26 cellular contexts compared by ENCODE assay signal in the genomic region with DNA sequence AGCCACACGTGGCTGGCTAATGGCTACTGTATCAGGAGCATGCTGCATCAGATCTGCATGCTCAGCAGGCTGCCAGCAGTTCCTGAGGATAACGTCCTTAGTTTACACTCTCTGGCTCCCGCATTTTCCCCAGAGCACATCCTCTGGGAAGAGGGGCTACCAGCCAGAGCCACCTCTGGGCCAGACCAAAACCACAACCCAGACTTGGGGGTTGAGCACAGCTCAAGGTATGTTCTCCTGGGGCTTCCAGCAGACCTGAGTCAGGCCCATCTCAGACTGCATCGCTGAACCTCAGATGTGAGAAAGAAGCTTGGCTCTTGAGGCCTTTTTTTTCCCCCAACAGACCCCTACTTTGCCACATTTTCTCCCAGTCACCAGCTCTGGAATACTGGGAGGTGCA. TPM values are rescaled to one million over a fixed set of nuclear protein-coding genes. Genes with fewer than 3 reads are reported as not detected.
"Had no signal": no experiment of that assay in that cellular context is flagged by ENCODE, and none has a peak within 500 bp of the region (broad histone marks: within the 10 kb centered on the region; RNA-seq: fewer than 3 reads in every experiment).

No MANE protein-coding gene starts in this region.

- H3K27ac ChIP-seq: SK-N-MC, VCaP had no signal

- H3K4me3 ChIP-seq: SK-N-MC had no signal

- DNase-seq: activated CD4-positive, alpha-beta memory T cell treated with anti-CD3 and anti-CD28 coated beads for 36 hours; activated CD4-positive, alpha-beta T cell treated with anti-CD3 and anti-CD28 coated beads, Interleukin-2, amount 10 ng/mL, durations not matched to agents 7 days and 5 days; activated CD4-positive, CD25-positive, alpha-beta regulatory T cell; activated CD8-positive, alpha-beta memory T cell treated with anti-CD3 and anti-CD28 coated beads for 24 hours; activated gamma-delta T cell; activated naive CD4-positive, alpha-beta T cell treated with anti-CD3 and anti-CD28 coated beads for 36 hours; activated T-cell treated with anti-CD3 and anti-CD28 coated beads, Interleukin-2, amount 50 U/mL, for 4 hours; KG1; NCI-H1092; NCI-H1417; NCI-H1930; NCI-H2171; NCI-H2227 treated with DMSO at 0.1 percent for 48 hours; NCI-H446 treated with DMSO at 0.1 percent for 48 hours; NCI-H526; NCI-H82; RPMI8226; T-cell; T-helper 2 cell; T1000 had no signal

- FAIRE-seq: TTC549 had no signal

- ATAC-seq: activated T-cell treated with anti-CD3 and anti-CD28 coated beads, Interleukin-2, amount 50 U/mL, for 4 hours; Right ventricle myocardium inferior; T-cell had no signal

RNA-seq across cellular contexts. Expression of gene WSCD1, which starts 23.7 kb away (rescaled TPM):
- total RNA-seq: activated CD4-positive, alpha-beta T cell treated with anti-CD3 and anti-CD28 coated beads, Interleukin-2, amount 10 ng/mL, durations not matched to agents 7 days and 5 days; MCF 10A; OCI-LY7 had no signal
